Comparison of ENCODE assay signal across 8 cellular contexts in genomic region chr7:139340808-139341057, GRCh38.
DNase-seq lines count a peak whose midpoint lies in the region; ATAC-seq and TF ChIP-seq lines count a peak whose summit lies in the region.

No MANE protein-coding gene starts in this region.

- peaks cover 26% of the 10 kb centered on the region for H3K4me1 ChIP-seq in DND-41 (ENCODE audit: insufficient read depth, low read length)
- peaks cover 9% of the 10 kb centered on the region; the same call in 1 of the 2 replicates for H3K4me1 ChIP-seq in MM.1S (ENCODE audit: low read length)
- H3K4me1 ChIP-seq in muscle layer of duodenum (ENCODE audit: control insufficient read depth in 1 of 2, insufficient read depth in 2 of 2, low read length in 2 of 2) = peaks cover 5 to 12% of the 10 kb centered on the region in 2 donors

- H3K27me3 ChIP-seq in DND-41 (ENCODE audit: insufficient read depth, low read length, poor library complexity) (no peaks in the 10 kb centered on the region), MM.1S (replicated peaks; ENCODE audit: insufficient read depth, low read length) (no peaks in the 10 kb centered on the region), muscle layer of duodenum (ENCODE audit: low read depth, low read length) (no peaks in the 10 kb centered on the region)

- H3K4me3 ChIP-seq in DND-41 (ENCODE audit: low read depth in 1 of 2, low read length in 2 of 2) (peak overlapping the region; percentile 46 to 75), MM.1S (ENCODE audit: low read length) (peak overlapping the region; percentile 89), choroid plexus epithelial cell (ENCODE audit: low read depth, low read length) (peak overlapping the region; percentile 78), muscle layer of duodenum (ENCODE audit: low read depth in 1 of 2, low read length in 2 of 2) (peak overlapping the region; percentile 81 to 88)

- H3K9me2 ChIP-seq in MM.1S (replicated peaks; ENCODE audit: insufficient read depth, low read length) = no peaks in the 10 kb centered on the region

- H4K20me1 ChIP-seq in DND-41 (ENCODE audit: insufficient read depth, low read length) (no peaks in the 10 kb centered on the region), MM.1S (ENCODE audit: insufficient read depth, low read length) (no peaks in the 10 kb centered on the region)

- H3K9me3 ChIP-seq in DND-41 (ENCODE audit: insufficient read depth, low read length, severe bottlenecking) (no peaks in the 10 kb centered on the region), MM.1S (replicated peaks; ENCODE audit: insufficient read depth, low read length) (no peaks in the 10 kb centered on the region), muscle layer of duodenum (ENCODE audit: control insufficient read depth in 1 of 2, low read length in 2 of 2) (no peaks in the 10 kb centered on the region)

- peaks cover 28% of the 10 kb centered on the region for H3F3A ChIP-seq in MM.1S (ENCODE audit: insufficient read depth, low read length)

- H3K27ac ChIP-seq in DND-41 (ENCODE audit: low read length) = peak overlapping the region; percentile 95
- H3K27ac ChIP-seq in MM.1S (ENCODE audit: low read length) = peak overlapping the region; percentile 91
- H3K27ac ChIP-seq in muscle layer of duodenum (ENCODE audit: low read length) = peak overlapping the region; percentile 99

- TF ChIP-seq CTCF in DND-41 (IDR thresholded peaks at IDR 0.05; ENCODE audit: borderline replicate concordance, extremely low read depth, low read length, poor library complexity, severe bottlenecking) (no peak), MM.1S (IDR thresholded peaks at IDR 0.05; ENCODE audit: low read length) (no peak), choroid plexus epithelial cell (conservative IDR thresholded peaks at IDR 0.05; ENCODE audit: low read depth, low read length) (no peak)

- peaks cover 10% of the 10 kb centered on the region for H3K36me3 ChIP-seq in DND-41 (ENCODE audit: insufficient read depth, low read length)
- H3K36me3 ChIP-seq in MM.1S (replicated peaks; ENCODE audit: insufficient read depth, low read length) = no peaks in the 10 kb centered on the region
- peaks cover 0 to 7% of the 10 kb centered on the region in 2 donors for H3K36me3 ChIP-seq in muscle layer of duodenum (ENCODE audit: control insufficient read depth in 1 of 2, insufficient read depth in 2 of 2, low read length in 2 of 2)

- H2AFZ ChIP-seq in DND-41 (ENCODE audit: low read depth, low read length) (peak overlapping the region; percentile 79), MM.1S (ENCODE audit: low read length) (peak overlapping the region; percentile 74)

- H3K79me2 ChIP-seq in DND-41 (ENCODE audit: insufficient read depth, low read length) (peaks cover 36% of the 10 kb centered on the region), MM.1S (ENCODE audit: low read length) (peaks cover 24% of the 10 kb centered on the region)

- H3K4me2 ChIP-seq in DND-41 (ENCODE audit: insufficient read depth, low read length) = peak overlapping the region; percentile 82
- H3K4me2 ChIP-seq in MM.1S (ENCODE audit: low read depth, low read length) = peak overlapping the region; percentile 89

- ATAC-seq in DND-41 (ENCODE audit: insufficient read depth, low read depth) = no peak
- no peak for ATAC-seq in HG02763 (IDR thresholded peaks at IDR 0.05; ENCODE audit: unreplicated experiment)

- DNase-seq in DND-41 (no peak), MM.1S (no peak), choroid plexus epithelial cell (ENCODE audit: low read depth) (no peak), cortex of kidney (lab: John Stamatoyannopoulos, UW) (no peak), NCI-H1436 treated with DMSO at 0.1 percent for 48 hours (lab: John Stamatoyannopoulos, UW) (no peak), pons (ENCODE audit: low spot score) (no peak)

- peak overlapping the region; percentile 88 for H3K9ac ChIP-seq in DND-41 (ENCODE audit: low read depth, low read length)
- peak overlapping the region; percentile 97 for H3K9ac ChIP-seq in MM.1S (ENCODE audit: low read length)
